Comparison of ENCODE assay signal across 1 cellular context in genomic region chr12:123720141-123720814, GRCh38.
TF ChIP-seq lines count a peak whose summit lies in the region.

No MANE protein-coding gene starts in this region.

TF ChIP-seq in endothelial cell of umbilical vein, 7 proteins besides CTCF, POLR2A, EP300 and RAD21:
- TF ChIP-seq POLR2AphosphoS5 (IDR thresholded peaks at IDR 0.05; ENCODE audit: insufficient read depth, low read depth, low read length) (no peak), JUN (IDR thresholded peaks at IDR 0.05; ENCODE audit: borderline replicate concordance, insufficient read depth, insufficient read length, low read depth) (no peak), GATA2 (IDR thresholded peaks at IDR 0.05; ENCODE audit: insufficient read depth, insufficient read length, low read depth, low read length) (no peak), EZH2 (IDR thresholded peaks at IDR 0.05; ENCODE audit: borderline replicate concordance, low read depth, low read length, severe bottlenecking) (no peak), FOS (IDR thresholded peaks at IDR 0.05; ENCODE audit: borderline replicate concordance, insufficient read depth, low read length) (no peak)
